In genomic region chr1:151166506-151166956, GRCh38 we compare ENCODE assay signal across 8 cellular contexts. TPM values are rescaled to one million over a fixed set of nuclear protein-coding genes. Genes with fewer than 3 reads are reported as not detected.
DNase-seq lines count a peak whose midpoint lies in the region; ATAC-seq and TF ChIP-seq lines count a peak whose summit lies in the region.

No MANE protein-coding gene starts in this region.

- H2AFZ ChIP-seq in smooth muscle cell (ENCODE audit: low read depth), result peak overlapping the region; percentile 21

- H3K27ac ChIP-seq in iPS DF 6.9 (ENCODE audit: low read length) (no peak overlapping the region), smooth muscle cell (ENCODE audit: low read depth) (peak overlapping the region; percentile 73)

- in situ Hi-C loops in Caki2 (cut with HindIII; ENCODE audit: low pct_unique_long_range_greater_than_20kb, low sequenced_read_pairs), result no loop called here
- in situ Hi-C loops in GM13976 (cut with MboI; ENCODE audit: low sequenced_read_pairs, unreplicated experiment), result no loop called here

- H3K4me3 ChIP-seq in iPS DF 6.9 (ENCODE audit: low read length) (peak overlapping the region; percentile 72; the same call in 1 of the 2 replicates), smooth muscle cell (peak overlapping the region; percentile 60)

- H3K9me3 ChIP-seq in iPS DF 6.9 (ENCODE audit: control insufficient read depth, insufficient read depth, low read length) (no peaks in the 10 kb centered on the region), smooth muscle cell (replicated peaks; ENCODE audit: low read depth) (no peaks in the 10 kb centered on the region)

- TF ChIP-seq CTCF in smooth muscle cell (IDR thresholded peaks at IDR 0.05; ENCODE audit: borderline replicate concordance, insufficient read depth, poor library complexity, severe bottlenecking) (no peak), GM13976 (IDR thresholded peaks at IDR 0.05; ENCODE audit: borderline replicate concordance, control extremely low read depth, extremely low read depth, insufficient read depth, missing control alignments) (no peak)

- peak overlapping the region; percentile 95 to 97 for H3K27ac Mint-ChIP-seq in activated naive CD4-positive, alpha-beta T cell treated with anti-CD3 and anti-CD28 coated beads, Interleukin-2, amount 50 U/mL, for 72 hours

- no peaks in the 10 kb centered on the region for H3K9me3 Mint-ChIP-seq in activated naive CD4-positive, alpha-beta T cell treated with anti-CD3 and anti-CD28 coated beads, Interleukin-2, amount 50 U/mL, for 72 hours

- H4K20me1 ChIP-seq in smooth muscle cell (ENCODE audit: low read depth), result no peaks in the 10 kb centered on the region

- H3K36me3 ChIP-seq in iPS DF 6.9 (ENCODE audit: control insufficient read depth, insufficient read depth, low read length), result no peaks in the 10 kb centered on the region
- H3K36me3 ChIP-seq in smooth muscle cell (ENCODE audit: low read depth), result no peaks in the 10 kb centered on the region

- peak in 1 of 2 donors; percentile 37 for ATAC-seq in activated naive CD4-positive, alpha-beta T cell treated with anti-CD3 and anti-CD28 coated beads, Interleukin-2, amount 50 U/mL, for 72 hours

- H3K4me2 ChIP-seq in smooth muscle cell, result peak overlapping the region; percentile 96

- H3K79me2 ChIP-seq in smooth muscle cell (ENCODE audit: low read depth), result peaks cover 6% of the 10 kb centered on the region

- H3K36me3 Mint-ChIP-seq in activated naive CD4-positive, alpha-beta T cell treated with anti-CD3 and anti-CD28 coated beads, Interleukin-2, amount 50 U/mL, for 72 hours, result peaks cover 22 to 25% of the 10 kb centered on the region in 2 donors

- H3K4me1 ChIP-seq in iPS DF 6.9 (ENCODE audit: control insufficient read depth, insufficient read depth, low read length), result no peaks in the 10 kb centered on the region
- peaks cover 12% of the 10 kb centered on the region for H3K4me1 ChIP-seq in smooth muscle cell (ENCODE audit: low read depth)

- peak; percentile 33 for DNase-seq in Caki2 (ENCODE audit: low read depth)
- peak; percentile 36 for DNase-seq in HS-27A (ENCODE audit: low read depth)
- no peak for DNase-seq in activated naive CD4-positive, alpha-beta T cell treated with anti-CD3 and anti-CD28 coated beads, Interleukin-2, amount 50 U/mL, for 72 hours (ENCODE audit: low spot score in 2 of 2)
- DNase-seq in iPS DF 6.9 (ENCODE audit: low read depth, low spot score), result no peak
- DNase-seq in smooth muscle cell (lab: John Stamatoyannopoulos, UW; ENCODE audit: unreplicated experiment), result no peak
- DNase-seq in activated CD8-positive, alpha-beta memory T cell treated with anti-CD3 and anti-CD28 coated beads, Interleukin-2, amount 50 U/mL, for 4 hours, result no peak
- no peak for DNase-seq in GM13976 (ENCODE audit: low spot score)
- no peak for DNase-seq in SW 1271 (lab: John Stamatoyannopoulos, UW)

- H3K27me3 ChIP-seq in iPS DF 6.9 (ENCODE audit: control insufficient read depth, insufficient read depth, low read length), result no peaks in the 10 kb centered on the region
- H3K27me3 ChIP-seq in smooth muscle cell (ENCODE audit: low read depth), result no peaks in the 10 kb centered on the region

- no CpG with 5 or more reads among the region's 15 CpGs for WGBS in iPS DF 6.9 (ENCODE audit: insufficient coverage, insufficient read length)
- WGBS in smooth muscle cell (ENCODE audit: low lambda C conversion rate), result 9% methylated on average over 15 of the region's 15 CpGs

- H3F3A ChIP-seq in smooth muscle cell (ENCODE audit: low read depth), result peaks cover 10% of the 10 kb centered on the region

- peak overlapping the region; percentile 63 for H3K9ac ChIP-seq in smooth muscle cell (ENCODE audit: low read depth)

RNA-seq across cellular contexts. Expression of gene SCNM1, which starts 0.6 kb away (rescaled TPM):
- 30.4 and 52.3 TPM in 2 replicates for total RNA-seq in Caki2 (2014; rRNA removed; shearing (Covaris generic); ENCODE audit: low replicate concordance)
- 10 to 100 TPM; 62.3 to 83.9 TPM for total RNA-seq in activated naive CD4-positive, alpha-beta T cell treated with anti-CD3 and anti-CD28 coated beads, Interleukin-2, amount 50 U/mL, for 72 hours
- 49.7 and 58.6 TPM in 2 replicates for total RNA-seq in smooth muscle cell
- polyA plus RNA-seq in smooth muscle cell, result 94.8 and 105 TPM in 2 replicates

RNA-seq across cellular contexts. Expression of gene LYSMD1, which starts 0.8 kb away (rescaled TPM):
- 17.5 and 19.8 TPM in 2 replicates for total RNA-seq in Caki2 (2014; rRNA removed; shearing (Covaris generic); ENCODE audit: low replicate concordance)
- 10 to 100 TPM in 1 of 2 donors, 1 to 10 TPM in 1; 3.8 to 36.1 TPM for total RNA-seq in activated naive CD4-positive, alpha-beta T cell treated with anti-CD3 and anti-CD28 coated beads, Interleukin-2, amount 50 U/mL, for 72 hours
- total RNA-seq in smooth muscle cell, result 9.7 and 17.8 TPM in 2 replicates
- polyA plus RNA-seq in smooth muscle cell, result 1.9 and 2.5 TPM in 2 replicates

RNA-seq across cellular contexts. Expression of gene TMOD4, which starts 9.2 kb away (rescaled TPM):
- total RNA-seq in Caki2 (2014; rRNA removed; shearing (Covaris generic); ENCODE audit: low replicate concordance), result not detected in 2 replicates
- under 1 TPM; 0.77 to 0.78 TPM for total RNA-seq in activated naive CD4-positive, alpha-beta T cell treated with anti-CD3 and anti-CD28 coated beads, Interleukin-2, amount 50 U/mL, for 72 hours
- total RNA-seq in smooth muscle cell, result not detected in 2 replicates
- polyA plus RNA-seq in smooth muscle cell, result 0.37 TPM in 1 of 2 replicates, not detected in the other

RNA-seq across cellular contexts. Expression of gene TNFAIP8L2, which starts 10.1 kb away (rescaled TPM):
- not detected in 2 replicates for total RNA-seq in Caki2 (2014; rRNA removed; shearing (Covaris generic); ENCODE audit: low replicate concordance)
- 10 to 100 TPM in 1 of 2 donors, 1 to 10 TPM in 1; 6.9 to 18.5 TPM for total RNA-seq in activated naive CD4-positive, alpha-beta T cell treated with anti-CD3 and anti-CD28 coated beads, Interleukin-2, amount 50 U/mL, for 72 hours
- not detected in 2 replicates for total RNA-seq in smooth muscle cell
- polyA plus RNA-seq in smooth muscle cell, result 0.14 TPM in 1 of 2 replicates, not detected in the other

RNA-seq across cellular contexts. Expression of gene SEMA6C, which starts 20.1 kb away (rescaled TPM):
- 1.9 TPM in 1 of 2 replicates, not detected in the other for total RNA-seq in Caki2 (2014; rRNA removed; shearing (Covaris generic); ENCODE audit: low replicate concordance)
- total RNA-seq in activated naive CD4-positive, alpha-beta T cell treated with anti-CD3 and anti-CD28 coated beads, Interleukin-2, amount 50 U/mL, for 72 hours, result 1 to 10 TPM; 2.8 to 7.1 TPM
- 9.3 and 9.5 TPM in 2 replicates for total RNA-seq in smooth muscle cell
- polyA plus RNA-seq in smooth muscle cell, result 8.1 and 10.4 TPM in 2 replicates

Comparison
In these comparisons a context has a peak if more than half of its experiments do, and no peak if none do; other contexts are left out.
1. DNase-seq: peak in Caki2 (single experiment) and HS-27A (single experiment); none in activated naive CD4-positive, alpha-beta T cell treated with anti-CD3 and anti-CD28 coated beads, Interleukin-2, amount 50 U/mL, for 72 hours (0 of 2), iPS DF 6.9 (single experiment), smooth muscle cell (single experiment), activated CD8-positive, alpha-beta memory T cell treated with anti-CD3 and anti-CD28 coated beads, Interleukin-2, amount 50 U/mL, for 4 hours (single experiment), GM13976 (single experiment) and SW 1271 (0 of 2).